14 cellular contexts compared by ENCODE assay signal in the genomic region with DNA sequence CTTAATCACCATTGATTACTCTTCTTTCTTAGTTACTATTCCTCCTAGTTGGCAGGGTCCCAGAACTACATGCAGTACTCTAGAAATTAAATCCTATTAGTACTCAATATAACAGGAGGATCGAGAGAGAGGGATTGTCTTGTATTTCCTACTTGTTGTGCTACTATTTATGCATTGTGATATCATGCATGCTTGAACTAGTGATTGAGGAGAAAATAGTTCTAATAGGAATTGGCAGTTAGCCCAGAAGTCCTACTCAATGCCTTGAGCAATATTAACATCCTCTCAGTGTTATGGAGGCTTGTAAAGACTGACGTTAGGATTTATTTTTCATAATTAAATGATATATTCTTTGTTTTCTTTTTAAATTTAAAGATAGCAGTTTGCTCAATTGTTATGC.
A peak's percentile ranks its signal among the peaks of the same experiment; 100 is the strongest.
DNase-seq lines count a peak whose midpoint lies in the region; ATAC-seq and TF ChIP-seq lines count a peak whose summit lies in the region.
"Had no signal": no experiment of that assay in that cellular context is flagged by ENCODE, and none has a peak within 500 bp of the region (broad histone marks: within the 10 kb centered on the region; RNA-seq: fewer than 3 reads in every experiment).

No MANE protein-coding gene starts in this region.

- H3K9me3 ChIP-seq in RWPE2 (ENCODE audit: severe bottlenecking) (peaks cover 2% of the 10 kb centered on the region), spleen (peaks cover 0 to 11% (median 5%) of the 10 kb centered on the region in 8 donors)

- H3K4me3 ChIP-seq in RWPE2 (ENCODE audit: severe bottlenecking), result no peak overlapping the region
- H3K4me3 ChIP-seq in fibroblast of the aortic adventitia (ENCODE audit: low read depth, low read length), result no peak overlapping the region
- no peak overlapping the region for H3K4me3 ChIP-seq in spleen
- H3K4me3 ChIP-seq: coronary artery, right atrium auricular region had no signal

- TF ChIP-seq CTCF in RWPE2 (IDR thresholded peaks at IDR 0.05; ENCODE audit: poor library complexity, severe bottlenecking) (no peak), fibroblast of the aortic adventitia (IDR thresholded peaks at IDR 0.05; ENCODE audit: insufficient read depth, low read length) (no peak), spleen (IDR thresholded peaks at IDR 0.05 in 8 of 11, conservative IDR thresholded peaks at IDR 0.05 in 3 of 11) (no peak)

- H3K4me1 ChIP-seq in RWPE2 (ENCODE audit: insufficient read depth, poor library complexity, severe bottlenecking), result no peaks in the 10 kb centered on the region
- no peaks in the 10 kb centered on the region for H3K4me1 ChIP-seq in spleen
- H3K4me1 ChIP-seq: right atrium auricular region had no signal

- 49 to 80% (median 68%) methylated on average over 2 of the region's 2 CpGs for WGBS in spleen, 5 donors

- intact Hi-C loops in spleen (cut with DNase I; ENCODE audit: low total_unique reads), result no loop called here

- H3K27me3 ChIP-seq in RWPE2 (ENCODE audit: insufficient read depth, poor library complexity, severe bottlenecking) (no peaks in the 10 kb centered on the region), spleen (replicated peaks in 1 of 7) (no peaks in the 10 kb centered on the region)
- H3K27me3 ChIP-seq: right atrium auricular region had no signal

- in situ Hi-C loops in KBM-7 (cut with MboI; ENCODE audit: low pct_unique_long_range_greater_than_20kb, low sequenced_read_pairs), result no loop called here

- TF ChIP-seq POLR2A in spleen (IDR thresholded peaks at IDR 0.05), result no peak

- no peak overlapping the region for H3K27ac ChIP-seq in RWPE2 (ENCODE audit: poor library complexity, severe bottlenecking)
- H3K27ac ChIP-seq in spleen, result no peak overlapping the region
- H3K27ac ChIP-seq: coronary artery, right atrium auricular region had no signal

- DNase-seq in COR-L47 (lab: John Stamatoyannopoulos, UW), result peak; percentile 62
- peak in 2 of 3 experiments; percentile 14 to 76 for DNase-seq in NCI-H1417 (lab: John Stamatoyannopoulos, UW)
- DNase-seq in RWPE2 (ENCODE audit: low spot score), result no peak
- DNase-seq in fibroblast of the aortic adventitia (ENCODE audit: low read depth), result peak; percentile 54
- DNase-seq in KBM-7, result no peak
- no peak for DNase-seq in spleen
- DNase-seq: activated CD8-positive, alpha-beta T cell treated with anti-CD3 and anti-CD28 coated beads for 36 hours; activated gamma-delta T cell; left colon; naive thymus-derived CD8-positive, alpha-beta T cell had no signal

- ATAC-seq in RWPE2 (ENCODE audit: low read depth), result 0 out of 3 replicates have a peak, but pooled peaks have one; percentile 27
- no peak for ATAC-seq in GM21737 (IDR thresholded peaks at IDR 0.05; ENCODE audit: unreplicated experiment)
- ATAC-seq in HG03442 (IDR thresholded peaks at IDR 0.05; ENCODE audit: unreplicated experiment), result no peak
- ATAC-seq: activated CD8-positive, alpha-beta T cell treated with anti-CD3 and anti-CD28 coated beads for 36 hours; left colon; naive thymus-derived CD8-positive, alpha-beta T cell had no signal

- H3K36me3 ChIP-seq in RWPE2 (ENCODE audit: low read depth) (no peaks in the 10 kb centered on the region), spleen (no peaks in the 10 kb centered on the region)
- H3K36me3 ChIP-seq: right atrium auricular region had no signal

Comparison
In these comparisons a context has a peak if more than half of its experiments do, and no peak if none do; other contexts are left out.
1. DNase-seq: peak in COR-L47 (single experiment), NCI-H1417 (2 of 3) and fibroblast of the aortic adventitia (single experiment); none in RWPE2 (single experiment), KBM-7 (single experiment) and spleen (single experiment).